1 cellular context compared by ENCODE assay signal in genomic region chr13:113450861-113451620, GRCh38.
TF ChIP-seq lines count a peak whose summit lies in the region.
"Not testable (repeated sequence)": the region's sequence is repeated elsewhere in the genome, so short reads cannot be mapped to it uniquely, and the experiment has no call there.

No MANE protein-coding gene starts in this region.

TF ChIP-seq in K562, 482 proteins besides CTCF, POLR2A, EP300 and RAD21:
- TF ChIP-seq SMARCA4 (IDR thresholded peaks at IDR 0.05) (0 out of 2 replicates have a peak, but pooled peaks have one; percentile 22), ATF1 (tag; IDR thresholded peaks at IDR 0.05) (0 out of 2 replicates have a peak, but pooled peaks have one; percentile 36), CREM (IDR thresholded peaks at IDR 0.05; ENCODE audit: low read depth) (peak; percentile 55; the same call in 1 of the 2 replicates), SMC3 (conservative IDR thresholded peaks at IDR 0.05; ENCODE audit: insufficient read depth, low read depth, low read length) (0 out of 2 replicates have a peak, but pooled peaks have one; percentile 14)
- TF ChIP-seq ATF1 (CRISPR knock-in tag; IDR thresholded peaks at IDR 0.05): not testable (repeated sequence)
TF ChIP-seq in K562: peak in this region for 4; not testable (repeated sequence) for 478.
